ENCODE assay signal across 8 cellular contexts in genomic region chr20:38473353-38473795, GRCh38. TPM values are rescaled to one million over a fixed set of nuclear protein-coding genes. Genes with fewer than 3 reads are reported as not detected.
DNase-seq lines count a peak whose midpoint lies in the region; ATAC-seq, FAIRE-seq and TF ChIP-seq lines count a peak whose summit lies in the region.

No MANE protein-coding gene starts in this region.

- H3K4me3 ChIP-seq in adipocyte (ENCODE audit: low read length): peak overlapping the region; percentile 85
- H3K4me3 ChIP-seq in keratinocyte (ENCODE audit: control insufficient read depth in 2 of 3, extremely low read depth in 1 of 3, insufficient read depth in 2 of 3, low read depth in 1 of 3, low read length in 3 of 3): peak overlapping the region; percentile 59 to 78 (median 73)
- peak overlapping the region; percentile 88 for H3K4me3 ChIP-seq in suprapubic skin

- no CpG with 5 or more reads among the region's 11 CpGs for WGBS in suprapubic skin

- H3K36me3 ChIP-seq in adipocyte (ENCODE audit: control insufficient read depth, insufficient read depth, low read length, severe bottlenecking): no peaks in the 10 kb centered on the region
- peaks cover 0 to 1% of the 10 kb centered on the region in 2 experiments for H3K36me3 ChIP-seq in keratinocyte (ENCODE audit: control insufficient read depth in 2 of 2, extremely low read depth in 1 of 2, insufficient read depth in 2 of 2, low read length in 2 of 2)
- no peaks in the 10 kb centered on the region for H3K36me3 ChIP-seq in suprapubic skin

- H3K79me2 ChIP-seq in keratinocyte (ENCODE audit: control insufficient read depth, insufficient read depth, low read length): peaks cover 53% of the 10 kb centered on the region

- H3K4me1 ChIP-seq in adipocyte (ENCODE audit: control insufficient read depth, insufficient read depth, low read length) (peaks cover 9% of the 10 kb centered on the region), keratinocyte (ENCODE audit: control insufficient read depth, extremely low read depth, insufficient read depth, low read length) (peaks cover 15% of the 10 kb centered on the region), suprapubic skin (peaks cover 26% of the 10 kb centered on the region)

- TF ChIP-seq CTCF in keratinocyte (optimal IDR thresholded peaks at IDR 0.05 in 1 of 3, IDR thresholded peaks at IDR 0.05 in 1 of 3, conservative IDR thresholded peaks at IDR 0.05 in 1 of 3; ENCODE audit: extremely low read depth in 1 of 3, insufficient read depth in 2 of 3, low read length in 3 of 3): peak in 1 of 3 experiments; percentile 45
- TF ChIP-seq CTCF in suprapubic skin (IDR thresholded peaks at IDR 0.05): no peak

- H2AFZ ChIP-seq in keratinocyte (ENCODE audit: control insufficient read depth, low read length): no peak overlapping the region

- DNase-seq in Daoy (ENCODE audit: low read depth) (peak; percentile 21), HTR-8/SVneo (ENCODE audit: insufficient read length, low spot score) (no peak), adipocyte (ENCODE audit: low read depth) (peak; percentile 61), keratinocyte (ENCODE audit: low read depth, low spot score) (no peak), suprapubic skin (ENCODE audit: low spot score in 2 of 2) (no peak), GDM1 (lab: John Stamatoyannopoulos, UW) (no peak)
- no peak for DNase-seq in stimulated activated CD4-positive, alpha-beta T cell treated with anti-CD3 and anti-CD28 coated beads, Interleukin-12 subunit alpha, Interleukin-12 subunit beta, amount 100 ng/mL, for 4 hours

- peak overlapping the region; percentile 72 for H3K27ac ChIP-seq in keratinocyte (ENCODE audit: control insufficient read depth, insufficient read depth, low read length)
- peak overlapping the region; percentile 90 for H3K27ac ChIP-seq in suprapubic skin

- peaks cover 4% of the 10 kb centered on the region for H4K20me1 ChIP-seq in keratinocyte (ENCODE audit: control insufficient read depth, extremely low read depth, insufficient read depth, low read length)

- peak overlapping the region; percentile 90 for H3K4me2 ChIP-seq in keratinocyte (ENCODE audit: control insufficient read depth, extremely low read depth, insufficient read depth, low read depth, low read length)

- H3K27me3 ChIP-seq in adipocyte (replicated peaks; ENCODE audit: control insufficient read depth, insufficient read depth, low read length) (peaks cover 3% of the 10 kb centered on the region), keratinocyte (ENCODE audit: control insufficient read depth, extremely low read depth, insufficient read depth, low read length) (no peaks in the 10 kb centered on the region), suprapubic skin (no peaks in the 10 kb centered on the region)

- TF ChIP-seq POLR2A in suprapubic skin (IDR thresholded peaks at IDR 0.05): no peak

- no peak for ATAC-seq in activated CD4-positive, CD25-positive, alpha-beta regulatory T cell treated with anti-CD3 and anti-CD28 coated beads, Interleukin-2, amount 50 U/mL, for 24 hours

- H3K9me3 ChIP-seq in adipocyte (ENCODE audit: control insufficient read depth, low read length) (no peaks in the 10 kb centered on the region), keratinocyte (ENCODE audit: control insufficient read depth, low read depth, low read length) (no peaks in the 10 kb centered on the region), suprapubic skin (no peaks in the 10 kb centered on the region)

- H3K9ac ChIP-seq in adipocyte (ENCODE audit: low read length) (peak overlapping the region; percentile 88), keratinocyte (ENCODE audit: control insufficient read depth, extremely low read depth, insufficient read depth, low read length) (peak overlapping the region; percentile 82)

- FAIRE-seq in HTR-8/SVneo (lab: Jason Lieb, UNC): peak; percentile 75
- peak; percentile 36 for FAIRE-seq in keratinocyte (lab: Jason Lieb, UNC)

- dilution Hi-C loops in keratinocyte (cut with MboI; ENCODE audit: extremely low pct_ligation_motif_present, low sequenced_read_pairs): no loop called here

- H3K9me1 ChIP-seq in keratinocyte (ENCODE audit: control insufficient read depth, extremely low read depth, insufficient read depth, low read length): no peaks in the 10 kb centered on the region

- no peak for TF ChIP-seq EP300 in suprapubic skin (IDR thresholded peaks at IDR 0.05)

RNA-seq across cellular contexts. Expression of gene RALGAPB, which starts 0.7 kb away (rescaled TPM):
- 14.1 and 17.8 TPM in 2 replicates for total RNA-seq in Daoy (2014; rRNA removed; shearing (Covaris generic))
- polyA plus RNA-seq in keratinocyte: 16.5 to 23.8 TPM (median 16.9 TPM) in 3 replicates
- 15.8 TPM for polyA plus RNA-seq in keratinocyte (2011; ENCODE audit: low read depth)
- polyA plus RNA-seq in keratinocyte (2011; cell fraction: cytosol; rRNA removed): 10.7 and 18.6 TPM in 2 replicates
- polyA plus RNA-seq in keratinocyte (2011; cell fraction: nucleus; rRNA removed): 51.5 and 57.3 TPM in 2 replicates
- 14.8 and 17.3 TPM in 2 replicates for polyA plus RNA-seq in keratinocyte (2012; ENCODE audit: low replicate concordance)
- polyA minus RNA-seq in keratinocyte: 16.9 to 48.4 TPM (median 30.2 TPM) in 3 replicates
- polyA minus RNA-seq in keratinocyte (2011; cell fraction: cytosol; rRNA and poly(A)+ RNA removed): 12.7 TPM
- 47.8 and 97.5 TPM in 2 replicates for polyA minus RNA-seq in keratinocyte (2011; cell fraction: nucleus; rRNA and poly(A)+ RNA removed)
- 10 to 100 TPM; 34.4 to 86.7 (median 44.2) TPM for total RNA-seq in suprapubic skin

RNA-seq across cellular contexts. Expression of gene SNHG17, which starts 38.2 kb away (rescaled TPM):
- 18.9 and 24.2 TPM in 2 replicates for total RNA-seq in Daoy (2014; rRNA removed; shearing (Covaris generic))
- polyA plus RNA-seq in keratinocyte: 17.6 to 29.4 TPM (median 25.3 TPM) in 3 replicates
- 5.0 TPM for polyA plus RNA-seq in keratinocyte (2011; ENCODE audit: low read depth)
- 12.9 and 19.7 TPM in 2 replicates for polyA plus RNA-seq in keratinocyte (2011; cell fraction: cytosol; rRNA removed)
- polyA plus RNA-seq in keratinocyte (2011; cell fraction: nucleus; rRNA removed): 61.5 and 67.2 TPM in 2 replicates
- 24.7 and 41.4 TPM in 2 replicates for polyA plus RNA-seq in keratinocyte (2012; ENCODE audit: low replicate concordance)
- polyA minus RNA-seq in keratinocyte: 8.8 to 21.6 TPM (median 16.5 TPM) in 3 replicates
- polyA minus RNA-seq in keratinocyte (2011; cell fraction: cytosol; rRNA and poly(A)+ RNA removed): not detected
- polyA minus RNA-seq in keratinocyte (2011; cell fraction: nucleus; rRNA and poly(A)+ RNA removed): 14.4 and 17.4 TPM in 2 replicates
- 10 to 100 TPM; 45.6 to 72.5 (median 57.9) TPM for total RNA-seq in suprapubic skin

Comparison
In these comparisons a context has a peak if more than half of its experiments do, and no peak if none do; other contexts are left out.
1. DNase-seq: peak in Daoy (single experiment) and adipocyte (single experiment); none in HTR-8/SVneo (single experiment), keratinocyte (single experiment), suprapubic skin (0 of 2), GDM1 (single experiment) and stimulated activated CD4-positive, alpha-beta T cell treated with anti-CD3 and anti-CD28 coated beads, Interleukin-12 subunit alpha, Interleukin-12 subunit beta, amount 100 ng/mL, for 4 hours (single experiment).
2. Peak in every context shown above with its lines, with median percentiles within 50 percentile points of each other: H3K4me3 ChIP-seq.